In the genomic region with DNA sequence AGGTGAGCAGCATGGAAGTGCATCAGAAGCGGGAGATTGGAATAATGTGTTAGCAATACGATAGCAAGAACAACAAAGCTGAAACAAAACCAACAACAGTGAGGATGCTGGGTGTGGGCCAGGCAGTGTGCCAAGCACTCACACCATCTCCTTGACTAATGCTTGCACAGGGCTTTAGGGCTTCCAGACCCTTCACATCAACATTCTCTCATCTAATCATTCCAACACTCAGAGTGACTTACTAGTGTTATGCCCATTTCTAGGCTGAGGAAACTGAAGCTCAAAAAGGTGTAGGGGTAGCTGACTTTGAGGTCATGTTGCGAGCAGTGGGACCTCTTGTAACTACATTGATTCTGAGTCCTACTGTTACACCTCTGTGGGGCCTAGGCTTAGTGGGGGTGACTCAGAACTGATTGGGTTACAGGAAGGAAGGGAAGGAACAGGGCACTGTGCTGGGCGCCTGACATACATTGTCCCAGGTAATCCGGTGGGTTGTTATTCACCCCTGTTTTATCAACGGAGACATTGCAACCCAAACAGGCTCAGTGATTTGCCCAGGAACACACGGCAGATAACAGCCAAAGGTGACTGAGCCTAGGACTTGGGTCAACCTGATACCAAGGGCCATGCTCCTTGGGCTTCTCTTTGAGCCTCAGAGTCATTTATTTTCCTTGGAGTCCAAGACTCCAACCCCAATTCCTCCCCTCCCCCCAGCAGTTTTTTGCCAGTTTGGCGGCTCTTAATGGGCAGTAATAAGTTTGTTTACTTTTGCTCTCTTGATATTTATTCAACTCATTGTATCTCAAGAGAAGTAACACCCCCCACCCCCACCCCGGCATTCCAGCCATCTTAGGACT, we compare ENCODE assay signal across 14 cellular contexts. TPM values are rescaled to one million over a fixed set of nuclear protein-coding genes. Genes with fewer than 3 reads are reported as not detected.
DNase-seq lines count a peak whose midpoint lies in the region; ATAC-seq, FAIRE-seq and TF ChIP-seq lines count a peak whose summit lies in the region.
"Had no signal": no experiment of that assay in that cellular context is flagged by ENCODE, and none has a peak within 500 bp of the region (broad histone marks: within the 10 kb centered on the region; RNA-seq: fewer than 3 reads in every experiment).

No MANE protein-coding gene starts in this region.

- H3K4me1 ChIP-seq in IMR-90 (ENCODE audit: control insufficient read depth, insufficient read depth, low read length) (peaks cover 21% of the 10 kb centered on the region), H1 (replicated peaks in 1 of 4; ENCODE audit: control insufficient read depth in 3 of 4, insufficient read depth in 4 of 4, low read length in 3 of 4) (peaks cover 9 to 23% (median 16%) of the 10 kb centered on the region in 4 experiments), lung (ENCODE audit: control insufficient read depth in 2 of 2, insufficient read depth in 2 of 2, low read length in 2 of 2) (peaks cover 24 to 31% of the 10 kb centered on the region in 2 donors)

- H3K18ac ChIP-seq in IMR-90 (ENCODE audit: low read depth, low read length) (no peak overlapping the region), H1 (ENCODE audit: extremely low read depth, low read length) (peak overlapping the region; percentile 55; the same call in 1 of the 2 replicates)

- no peak for TF ChIP-seq RAD21 in IMR-90 (IDR thresholded peaks at IDR 0.05; ENCODE audit: low read length)
- no peak for TF ChIP-seq RAD21 in H1 (IDR thresholded peaks at IDR 0.05 in 1 of 2, conservative IDR thresholded peaks at IDR 0.05 in 1 of 2; ENCODE audit: low read depth in 2 of 2, low read length in 2 of 2)

- H2BK120ac ChIP-seq in IMR-90 (ENCODE audit: low read depth, low read length) (no peak overlapping the region), H1 (replicated peaks; ENCODE audit: low read depth, low read length) (peak overlapping the region; percentile 18)

- H3K27ac ChIP-seq in IMR-90 (ENCODE audit: insufficient read depth, low read length) (no peak overlapping the region), H1 (ENCODE audit: low read depth, low read length) (peak overlapping the region; percentile 40; the same call in 1 of the 2 replicates), lung (ENCODE audit: low read depth in 1 of 2, low read length in 1 of 2) (peak overlapping the region in 1 of 2 donors; percentile 3)

- H3K79me1 ChIP-seq in IMR-90 (ENCODE audit: low read depth in 1 of 2, low read length in 2 of 2) (peaks cover 10 to 61% of the 10 kb centered on the region in 2 experiments; a peak in 3 of 4 replicates), H1 (ENCODE audit: low read depth, low read length) (peaks cover 4% of the 10 kb centered on the region; the same call in 1 of the 2 replicates)

- H3K56ac ChIP-seq in IMR-90 (ENCODE audit: extremely low read depth, insufficient read depth, low read length): no peak overlapping the region
- H3K56ac ChIP-seq in H1 (replicated peaks; ENCODE audit: insufficient read length, low read depth, low read length): no peak overlapping the region

- H2AFZ ChIP-seq in IMR-90 (replicated peaks; ENCODE audit: low read length, poor library complexity) (no peak overlapping the region), H1 (ENCODE audit: low read length) (no peak overlapping the region)

- in situ Hi-C loops in IMR-90 (cut with MboI; ENCODE audit: low sequenced_read_pairs): no loop called here

- CTCF ChIA-PET in IMR-90 (lab: Yijun Ruan, JAX) (no interaction called here), H1 (lab: Charles Lee; ENCODE audit: partially characterized antibody) (interaction anchor here (0.6 to 1.7 kb wide), 5 partner anchors 8 to 377 kb away, joined by 3 to 8 read pairs (median 5); a partner anchor contains a TSS)

- H2BK12ac ChIP-seq in H1 (ENCODE audit: low read depth, low read length): peak overlapping the region; percentile 86

- H2AK5ac ChIP-seq in IMR-90 (ENCODE audit: low read depth, low read length): peak overlapping the region; percentile 47; the same call in 1 of the 2 replicates
- peak overlapping the region; percentile 99; the same call in 1 of the 2 replicates for H2AK5ac ChIP-seq in H1 (ENCODE audit: low read depth, low read length)

- no peak for FAIRE-seq in H1 (lab: Jason Lieb, UNC)

- DNase-seq in AG08395 (ENCODE audit: low spot score) (peak; percentile 14), IMR-90 (no peak), H1 (ENCODE audit: low read depth in 1 of 2, low spot score in 2 of 2) (no peak), lung (ENCODE audit: low spot score) (peak; percentile 55), amniotic stem cell (lab: John Stamatoyannopoulos, UW) (no peak), SW480 (ENCODE audit: low spot score) (no peak)
- DNase-seq: Calu3; HFFc6; NCI-H187 treated with DMSO at 0.1 percent for 48 hours; NK-92 treated with Interleukin-12 subunit alpha and Interleukin-12 subunit beta, amount 100 ng/mL, for 24 hours had no signal

- WGBS in IMR-90 (ENCODE audit: extremely low coverage in 2 of 2, insufficient read length in 1 of 2), 2 experiments: 78% methylated on average over 4 of the region's 9 CpGs; no CpG with 5 or more reads in 1 of the 2 experiments
- 92% methylated on average over 8 of the region's 9 CpGs; no CpG with 5 or more reads in 1 of the 2 experiments for WGBS in H1 (ENCODE audit: extremely low coverage in 1 of 2, insufficient coverage in 1 of 2, insufficient read length in 1 of 2, insufficient replicate concordance in 2 of 2, low coverage in 1 of 2, low lambda C conversion rate in 2 of 2, missing lambda C conversion rate in 1 of 2), 2 experiments
- 62 to 77% methylated on average over 9 of the region's 9 CpGs for WGBS in lung, 2 donors

- H4K91ac ChIP-seq in IMR-90 (ENCODE audit: insufficient read depth, low read depth, low read length) (no peak overlapping the region), H1 (replicated peaks; ENCODE audit: insufficient read length, low read length) (peak overlapping the region; percentile 29)

- no peak overlapping the region for H2AK9ac ChIP-seq in IMR-90 (replicated peaks; ENCODE audit: low read depth, low read length, poor library complexity)

- H3K79me2 ChIP-seq in H1 (ENCODE audit: control insufficient read depth in 1 of 2, insufficient read depth in 2 of 2, low read length in 2 of 2): no peaks in the 10 kb centered on the region

- H3K14ac ChIP-seq in IMR-90 (replicated peaks; ENCODE audit: low read depth, low read length) (no peak overlapping the region), H1 (ENCODE audit: insufficient read length) (no peak overlapping the region)

- no TSS peak for BruUV-seq in IMR-90 (replicated peaks; lab: Mats Ljungman, UMichigan)

- no peak for TF ChIP-seq CTCF in IMR-90 (conservative IDR thresholded peaks at IDR 0.05; ENCODE audit: low read depth, low read length)
- TF ChIP-seq CTCF in H1 (IDR thresholded peaks at IDR 0.05; ENCODE audit: control extremely low read depth in 1 of 3, insufficient read depth in 1 of 3, low read depth in 1 of 3, low read length in 3 of 3): no peak
- no peak for TF ChIP-seq CTCF in lung (IDR thresholded peaks at IDR 0.05; ENCODE audit: control extremely low read depth, extremely low read depth)

- H3K9me3 ChIP-seq in IMR-90 (ENCODE audit: control insufficient read depth, insufficient read depth, low read length) (no peaks in the 10 kb centered on the region), H1 (ENCODE audit: insufficient read depth in 2 of 2, low read depth in 1 of 2, low read length in 1 of 2) (no peaks in the 10 kb centered on the region), lung (ENCODE audit: control insufficient read depth in 2 of 2, insufficient read depth in 1 of 2, low read length in 1 of 2) (peaks cover 0 to 2% of the 10 kb centered on the region in 2 donors)

- H4K20me1 ChIP-seq in IMR-90 (ENCODE audit: insufficient read depth, low read length): peaks cover 61% of the 10 kb centered on the region
- peaks cover 0 to 7% of the 10 kb centered on the region in 2 experiments for H4K20me1 ChIP-seq in H1 (replicated peaks in 1 of 2; ENCODE audit: control insufficient read depth in 1 of 2, insufficient read depth in 2 of 2, low read length in 2 of 2)

- H3K4ac ChIP-seq in IMR-90 (ENCODE audit: low read depth, low read length) (no peak overlapping the region), H1 (replicated peaks; ENCODE audit: insufficient read length, low read depth, low read length) (peak overlapping the region; percentile 15)

- H4K8ac ChIP-seq in IMR-90 (ENCODE audit: low read depth in 2 of 2, low read length in 2 of 2) (no peak overlapping the region), H1 (ENCODE audit: extremely low read depth, insufficient read depth, low read length) (no peak overlapping the region)

- TF ChIP-seq EP300 in H1 (IDR thresholded peaks at IDR 0.05; ENCODE audit: borderline replicate concordance in 1 of 2, low read depth in 2 of 2, low read length in 2 of 2): no peak

- intact Hi-C loops in IMR-90 (cut with micrococcal nuclease): no loop called here

- dilution Hi-C loops in IMR-90 (cut with HindIII; ENCODE audit: low sequenced_read_pairs, unreplicated experiment): no loop called here

- no peak overlapping the region for H2BK5ac ChIP-seq in IMR-90 (ENCODE audit: low read depth, low read length, poor library complexity, severe bottlenecking)
- peak overlapping the region; percentile 38 for H2BK5ac ChIP-seq in H1 (ENCODE audit: low read depth, low read length)

- H3K9me1 ChIP-seq in IMR-90 (ENCODE audit: insufficient read depth, low read length): peaks cover 21% of the 10 kb centered on the region

- H3K9ac ChIP-seq in IMR-90 (ENCODE audit: low read depth, low read length) (no peak overlapping the region), H1 (replicated peaks in 1 of 4; ENCODE audit: extremely low read depth in 1 of 4, low read depth in 3 of 4, low read length in 3 of 4) (peak overlapping the region in 1 of 4 experiments; percentile 4; a peak in 1 of 7 replicates)

- no peak overlapping the region for H2BK20ac ChIP-seq in IMR-90 (ENCODE audit: low read depth, low read length)
- H2BK20ac ChIP-seq in H1 (ENCODE audit: low read length): peak overlapping the region; percentile 93; the same call in 1 of the 2 replicates

- POLR2A ChIA-PET in IMR-90 (lab: Charles Lee; ENCODE audit: unreplicated experiment): no interaction called here
- POLR2A ChIA-PET in H1 (lab: Charles Lee; ENCODE audit: partially characterized antibody): interaction anchor here (1.4 to 2.6 kb wide), 3 partner anchors 9 to 22 kb away, joined by 4 to 15 read pairs (median 7); a partner anchor contains a TSS

- H3K36me3 ChIP-seq in IMR-90 (ENCODE audit: control insufficient read depth, insufficient read depth, low read length): peaks cover 58% of the 10 kb centered on the region
- no peaks in the 10 kb centered on the region; a peak in 1 of 8 replicates for H3K36me3 ChIP-seq in H1 (ENCODE audit: control insufficient read depth in 2 of 4, insufficient read depth in 4 of 4, low read length in 3 of 4)
- peaks cover 0 to 5% of the 10 kb centered on the region in 2 donors for H3K36me3 ChIP-seq in lung (ENCODE audit: control insufficient read depth in 2 of 2, insufficient read depth in 2 of 2, low read length in 2 of 2)

- no peaks in the 10 kb centered on the region for H3K23me2 ChIP-seq in H1 (ENCODE audit: low read depth, low read length)

- H4K5ac ChIP-seq in IMR-90 (ENCODE audit: low read depth, low read length) (no peak overlapping the region), H1 (ENCODE audit: insufficient read length, low read depth, low read length) (peak overlapping the region; percentile 19)

- H3K23ac ChIP-seq in IMR-90 (ENCODE audit: low read depth, low read length) (no peak overlapping the region), H1 (ENCODE audit: insufficient read length) (no peak overlapping the region)

- TF ChIP-seq POLR2A in IMR-90 (IDR thresholded peaks at IDR 0.05; ENCODE audit: low read depth, low read length) (no peak), H1 (IDR thresholded peaks at IDR 0.05; ENCODE audit: control extremely low read depth in 1 of 2, low read depth in 2 of 2, low read length in 2 of 2) (no peak)

- H2BK15ac ChIP-seq in IMR-90 (ENCODE audit: low read depth, low read length) (no peak overlapping the region), H1 (ENCODE audit: low read length) (peak overlapping the region; percentile 73)

- H3K4me2 ChIP-seq in IMR-90 (ENCODE audit: low read depth, low read length) (no peak overlapping the region), H1 (ENCODE audit: insufficient read depth in 1 of 2, low read depth in 2 of 2, low read length in 2 of 2) (peak overlapping the region in 1 of 2 experiments; percentile 14; a peak in 2 of 4 replicates)

- H3K27me3 ChIP-seq in IMR-90 (ENCODE audit: control insufficient read depth, insufficient read depth, low read length) (no peaks in the 10 kb centered on the region), H1 (replicated peaks in 1 of 4; ENCODE audit: control insufficient read depth in 3 of 4, extremely low read depth in 1 of 4, insufficient read depth in 3 of 4, low read length in 3 of 4) (no peaks in the 10 kb centered on the region), lung (ENCODE audit: control insufficient read depth, insufficient read depth) (no peaks in the 10 kb centered on the region)

- ATAC-seq in IMR-90 (ENCODE audit: low read depth): no peak
- ATAC-seq in lung (ENCODE audit: insufficient read depth, low FRiP score): no peak
- ATAC-seq in HG03342 (IDR thresholded peaks at IDR 0.05; ENCODE audit: unreplicated experiment): no peak
- no peak for ATAC-seq in activated CD4-positive, CD25-positive, alpha-beta regulatory T cell treated with anti-CD3 and anti-CD28 coated beads, Interleukin-2, amount 50 U/mL, for 24 hours
- ATAC-seq: activated T-helper 17 cell treated with anti-CD3 and anti-CD28 coated beads, Interleukin-2, amount 50 U/mL, for 72 hours; SK-N-SH treated with all-trans-retinoic acid at 6 μM for 48 hours had no signal

- H3K4me3 ChIP-seq in IMR-90 (ENCODE audit: insufficient read depth, low read depth, low read length) (no peak overlapping the region), H1 (ENCODE audit: extremely low read depth in 1 of 4, insufficient read depth in 2 of 4, low read depth in 3 of 4, low read length in 4 of 4) (peak overlapping the region in 1 of 4 experiments; percentile 8; a peak in 1 of 8 replicates), lung (no peak overlapping the region)

RNA-seq across cellular contexts. Expression of a gene that starts 9.5 kb away (rescaled TPM):
- 9.5 and 14.7 TPM in 2 replicates for total RNA-seq in IMR-90 (2012; rRNA removed)
- polyA plus RNA-seq in IMR-90 (2012; rRNA removed): 23.5 and 25.1 TPM in 2 replicates
- polyA plus RNA-seq in IMR-90 (2012; cell fraction: cytosol; rRNA removed): 17.2 and 30.6 TPM in 2 replicates
- 24.7 and 29.8 TPM in 2 replicates for polyA plus RNA-seq in IMR-90 (2012; cell fraction: nucleus; rRNA removed; ENCODE audit: low replicate concordance)
- 10.6 and 10.7 TPM in 2 replicates for total RNA-seq in H1 (2021; fragmentation: NEBNext Ultra II Directional; extraction: Animal tissue kit (Norgen Biotek cat#: 25700))
- polyA plus RNA-seq in H1 (2011; rRNA removed): 5.9 and 9.0 TPM in 2 replicates
- 6.6 TPM for polyA plus RNA-seq in H1 (2011; cell fraction: cytosol; rRNA removed)
- polyA plus RNA-seq in H1 (2011; cell fraction: nucleus; rRNA removed): 9.4 TPM
- 8.3 to 10.8 TPM (median 9.8 TPM) in 4 replicates for polyA plus RNA-seq in H1 (2012, experiment 1 of 2)
- 8.0 TPM for polyA plus RNA-seq in H1 (2012, experiment 2 of 2)
- 13.4 TPM for polyA plus RNA-seq in H1 (2013, experiment 1 of 2)
- polyA plus RNA-seq in H1 (2013, experiment 2 of 2): 17.1 TPM
- 6.5 and 10.3 TPM in 2 replicates for polyA minus RNA-seq in H1 (2011; rRNA and poly(A)+ RNA removed)
- 10.8 TPM for polyA minus RNA-seq in H1 (2011; cell fraction: cytosol; rRNA and poly(A)+ RNA removed)
- polyA minus RNA-seq in H1 (2011; cell fraction: nucleus; rRNA and poly(A)+ RNA removed): 3.5 TPM
- total RNA-seq in lung: 10 to 100 TPM in 1 of 2 donors, 1 to 10 TPM in 1; 9.5 to 18.8 TPM
- 10 to 100 TPM in 1 of 2 donors, 1 to 10 TPM in 1; 7.5 to 12.6 TPM for polyA plus RNA-seq in lung
- total RNA-seq: activated T-helper 17 cell treated with anti-CD3 and anti-CD28 coated beads, Interleukin-2, amount 50 U/mL, for 72 hours; Calu3 had no signal

Comparison
In these comparisons a context has a peak if more than half of its experiments do, and no peak if none do; other contexts are left out.
1. DNase-seq: peak in AG08395 (single experiment) and lung (single experiment); none in IMR-90 (single experiment), H1 (0 of 2), amniotic stem cell (single experiment) and SW480 (single experiment).